ENCODE assay signal across 15 cellular contexts in the genomic region with DNA sequence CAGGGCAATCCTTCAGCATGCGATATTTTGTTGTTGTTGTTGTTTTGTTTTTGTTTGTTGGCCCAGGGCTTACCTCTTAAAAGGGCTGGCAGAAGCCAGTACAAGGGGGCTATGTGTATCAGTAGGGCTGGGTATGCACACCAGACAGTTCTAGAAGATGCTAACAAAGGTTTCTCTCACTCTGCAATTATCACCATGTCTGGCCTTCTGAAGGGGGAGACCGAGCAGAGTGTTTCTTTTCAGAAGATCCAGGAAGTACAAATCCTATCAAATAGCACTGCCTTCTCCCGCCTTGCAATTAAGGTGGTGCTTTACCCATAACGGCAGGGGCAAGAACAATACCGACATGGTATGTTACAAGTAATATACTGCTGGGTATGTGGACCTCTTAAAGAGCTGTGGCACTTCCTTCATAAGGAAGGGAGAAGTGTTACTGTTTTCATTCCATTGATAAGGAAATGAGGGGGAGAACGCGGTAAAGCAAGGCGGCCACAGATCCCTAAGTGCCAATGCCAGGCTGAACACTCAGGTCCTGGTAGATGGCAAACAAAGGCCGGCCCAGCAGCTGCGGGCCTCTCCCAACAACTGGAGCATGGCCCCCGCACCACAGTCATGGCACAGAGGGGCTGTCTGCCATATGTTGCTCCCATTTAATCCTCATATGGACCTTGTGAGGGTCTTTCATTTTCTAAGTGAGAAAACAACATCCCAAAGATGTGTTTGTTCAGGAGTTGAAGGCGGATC. TPM values are rescaled to one million over a fixed set of nuclear protein-coding genes. Genes with fewer than 3 reads are reported as not detected.
DNase-seq lines count a peak whose midpoint lies in the region; ATAC-seq and TF ChIP-seq lines count a peak whose summit lies in the region.
"Had no signal": no experiment of that assay in that cellular context is flagged by ENCODE, and none has a peak within 500 bp of the region (broad histone marks: within the 10 kb centered on the region; RNA-seq: fewer than 3 reads in every experiment).

No MANE protein-coding gene starts in this region.

- WGBS in thyroid gland, 2 donors, result 71 to 76% methylated on average over 9 to 10 of the region's 12 CpGs

- peaks cover 5% of the 10 kb centered on the region for H3K4me1 Mint-ChIP-seq in activated T-helper 17 cell treated with anti-CD3 and anti-CD28 coated beads, Interleukin-2, amount 50 U/mL, for 72 hours

- peaks cover 40% of the 10 kb centered on the region for H3K36me3 Mint-ChIP-seq in activated T-helper 17 cell treated with anti-CD3 and anti-CD28 coated beads, Interleukin-2, amount 50 U/mL, for 72 hours (ENCODE audit: low read depth)

- H2AFZ ChIP-seq in PC-9, result no peak overlapping the region

- H3K27ac ChIP-seq in coronary artery, result peak overlapping the region; percentile 77 to 83
- H3K27ac ChIP-seq in muscle layer of duodenum (ENCODE audit: low read length), result peak overlapping the region; percentile 1
- peak overlapping the region; percentile 54 to 57 (median 55) for H3K27ac ChIP-seq in thyroid gland
- no peak overlapping the region for H3K27ac ChIP-seq in PC-9

- no TSS peak for BruUV-seq in PC-9 (replicated peaks; lab: Mats Ljungman, UMichigan)

- no peaks in the 10 kb centered on the region for H4K20me1 ChIP-seq in PC-9 (ENCODE audit: insufficient read depth)

- ATAC-seq in activated T-helper 17 cell treated with anti-CD3 and anti-CD28 coated beads, Interleukin-2, amount 50 U/mL, for 72 hours (replicated peaks), result no peak
- ATAC-seq in GM18867 (IDR thresholded peaks at IDR 0.05; ENCODE audit: unreplicated experiment), result no peak
- ATAC-seq: effector memory CD8-positive, alpha-beta T cell had no signal

- H3K4me1 ChIP-seq in muscle layer of duodenum (ENCODE audit: control insufficient read depth in 1 of 2, insufficient read depth in 2 of 2, low read length in 2 of 2) (peaks cover 16 to 39% of the 10 kb centered on the region in 2 donors), thyroid gland (peaks cover 22 to 37% of the 10 kb centered on the region in 2 donors), PC-9 (replicated peaks; ENCODE audit: insufficient read depth) (no peaks in the 10 kb centered on the region)

- DNase-seq in coronary artery (ENCODE audit: low spot score), result no peak
- DNase-seq in thyroid gland, result no peak
- DNase-seq in NCI-H2029 treated with DMSO at 0.1 percent for 48 hours (lab: John Stamatoyannopoulos, UW), result no peak
- DNase-seq in PC-9, result no peak
- DNase-seq: activated CD4-positive, alpha-beta T cell treated with anti-CD3 and anti-CD28 coated beads for 1 hour; activated naive CD4-positive, alpha-beta T cell treated with anti-CD3 and anti-CD28 coated beads, Interleukin-2, amount 50 U/mL, for 16 hours; CD4-positive, CD25-positive, alpha-beta regulatory T cell; DMS79 treated with DMSO at 0.1 percent for 48 hours; effector memory CD8-positive, alpha-beta T cell; NCI-H1930 had no signal

- no peak overlapping the region for H3K4me2 ChIP-seq in PC-9

- H3K79me2 ChIP-seq in PC-9 (ENCODE audit: low read depth), result no peaks in the 10 kb centered on the region

- POLR2A ChIA-PET in PC-9 (lab: Charles Lee; ENCODE audit: unreplicated experiment), result no interaction called here

- H3K4me3 ChIP-seq in coronary artery, result no peak overlapping the region
- no peak overlapping the region for H3K4me3 ChIP-seq in muscle layer of duodenum (ENCODE audit: low read depth in 1 of 2, low read length in 2 of 2)
- H3K4me3 ChIP-seq in thyroid gland (replicated peaks in 1 of 3), result no peak overlapping the region
- no peak overlapping the region for H3K4me3 ChIP-seq in PC-9

- no peaks in the 10 kb centered on the region for H3F3A ChIP-seq in PC-9 (ENCODE audit: insufficient read depth, low read depth)

- H3K4me3 Mint-ChIP-seq in activated T-helper 17 cell treated with anti-CD3 and anti-CD28 coated beads, Interleukin-2, amount 50 U/mL, for 72 hours, result no peak overlapping the region
- H3K4me3 Mint-ChIP-seq: CD4-positive, CD25-positive, alpha-beta regulatory T cell; effector memory CD8-positive, alpha-beta T cell had no signal

- no peak for TF ChIP-seq POLR2A in thyroid gland (IDR thresholded peaks at IDR 0.05)

- H3K27me3 ChIP-seq in muscle layer of duodenum (ENCODE audit: low read depth, low read length) (no peaks in the 10 kb centered on the region), thyroid gland (no peaks in the 10 kb centered on the region), PC-9 (ENCODE audit: insufficient read depth, low read depth) (peaks cover 1% of the 10 kb centered on the region; the same call in 1 of the 2 replicates)

- H3K9me3 Mint-ChIP-seq in activated T-helper 17 cell treated with anti-CD3 and anti-CD28 coated beads, Interleukin-2, amount 50 U/mL, for 72 hours, result no peaks in the 10 kb centered on the region
- H3K9me3 Mint-ChIP-seq: CD4-positive, CD25-positive, alpha-beta regulatory T cell; effector memory CD8-positive, alpha-beta T cell had no signal

- H3K9me3 ChIP-seq in muscle layer of duodenum (ENCODE audit: control insufficient read depth in 1 of 2, low read length in 2 of 2) (no peaks in the 10 kb centered on the region), thyroid gland (no peaks in the 10 kb centered on the region), PC-9 (ENCODE audit: insufficient read depth, low read depth) (no peaks in the 10 kb centered on the region)

- no peak for TF ChIP-seq CTCF in coronary artery (IDR thresholded peaks at IDR 0.05)
- TF ChIP-seq CTCF in thyroid gland (IDR thresholded peaks at IDR 0.05), result no peak
- TF ChIP-seq CTCF in PC-9 (conservative IDR thresholded peaks at IDR 0.05), result no peak

- H3K36me3 ChIP-seq in muscle layer of duodenum (ENCODE audit: control insufficient read depth in 1 of 2, insufficient read depth in 2 of 2, low read length in 2 of 2) (peaks cover 10 to 16% of the 10 kb centered on the region in 2 donors), thyroid gland (peaks cover 0 to 3% of the 10 kb centered on the region in 2 donors), PC-9 (ENCODE audit: low read depth) (no peaks in the 10 kb centered on the region)

- H3K9me2 ChIP-seq in PC-9 (ENCODE audit: insufficient read depth), result no peaks in the 10 kb centered on the region

- intact Hi-C loops in thyroid gland (cut with DNase I) (loop anchor here (5.0 kb wide), 1 partner anchor 285 kb away; no protein-coding TSS in a partner anchor), PC-9 (cut with micrococcal nuclease; ENCODE audit: unreplicated experiment) (no loop called here)

- peak overlapping the region; percentile 11 for H3K27ac Mint-ChIP-seq in activated T-helper 17 cell treated with anti-CD3 and anti-CD28 coated beads, Interleukin-2, amount 50 U/mL, for 72 hours
- H3K27ac Mint-ChIP-seq: CD4-positive, CD25-positive, alpha-beta regulatory T cell; effector memory CD8-positive, alpha-beta T cell had no signal

- CTCF ChIA-PET in PC-9 (lab: Charles Lee), result interaction anchor here (0.7 kb wide), 1 partner anchor 146 kb away, joined by 3 read pairs; no protein-coding TSS in a partner anchor

- no peaks in the 10 kb centered on the region for H3K27me3 Mint-ChIP-seq in activated T-helper 17 cell treated with anti-CD3 and anti-CD28 coated beads, Interleukin-2, amount 50 U/mL, for 72 hours
- H3K27me3 Mint-ChIP-seq: CD4-positive, CD25-positive, alpha-beta regulatory T cell; effector memory CD8-positive, alpha-beta T cell had no signal

RNA-seq across cellular contexts. Expression of a gene that starts 19.2 kb away (rescaled TPM):
- 10 to 100 TPM; 13.7 to 23.0 TPM for total RNA-seq in activated T-helper 17 cell treated with anti-CD3 and anti-CD28 coated beads, Interleukin-2, amount 50 U/mL, for 72 hours
- total RNA-seq in thyroid gland (1 to 10 TPM; 1.5 to 2.6 (median 2.0) TPM), PC-9 (2021) (0.45 TPM in 1 of 2 replicates, not detected in the other)
- total RNA-seq: bronchial epithelial cell, MCF 10A had no signal

Comparison
In these comparisons a context has a peak if more than half of its experiments do, and no peak if none do; other contexts are left out.
1. RNA of a gene that starts 19.2 kb away (total RNA-seq): 13.7 to 23.0 TPM in activated T-helper 17 cell treated with anti-CD3 and anti-CD28 coated beads, Interleukin-2, amount 50 U/mL, for 72 hours; 1.5 to 2.6 TPM in thyroid gland and 0.45 TPM in PC-9; every median in the first group is over 4 times any median in the second.